Comparison of ENCODE assay signal across 21 cellular contexts in genomic region chr21:17763286-17764037, GRCh38.
"Had no signal": no experiment of that assay in that cellular context is flagged by ENCODE, and none has a peak within 500 bp of the region (broad histone marks: within the 10 kb centered on the region; RNA-seq: fewer than 3 reads in every experiment).

No MANE protein-coding gene starts in this region.

- H3K27ac Mint-ChIP-seq: naive B cell; stimulated activated effector memory CD8-positive, alpha-beta T cell treated with anti-CD3 and anti-CD28 coated beads, Interleukin-12 subunit alpha, Interleukin-12 subunit beta, amount 100 ng/mL, for 72 hours; stimulated activated naive CD8-positive, alpha-beta T cell treated with anti-CD3 and anti-CD28 coated beads, Interleukin-15, Interleukin-2, amounts not matched to agents 100 ng/mL and 50 ng/mL, for 24 hours had no signal

- H3K36me3 ChIP-seq: esophagus squamous epithelium, heart left ventricle, left ventricle myocardium inferior, lower lobe of right lung, prostate gland, right lobe of liver, thoracic aorta, transverse colon had no signal

- H3K9me3 ChIP-seq: esophagus squamous epithelium, left ventricle myocardium inferior, lower lobe of right lung, prostate gland, right lobe of liver, thoracic aorta, transverse colon had no signal

- H3K27ac ChIP-seq: coronary artery, esophagus squamous epithelium, heart left ventricle, left ventricle myocardium inferior, lower lobe of right lung, parathyroid adenoma, prostate gland, right lobe of liver, thoracic aorta, transverse colon had no signal

- ATAC-seq: heart left ventricle; lower lobe of right lung; right lobe of liver; stimulated activated effector memory CD8-positive, alpha-beta T cell treated with anti-CD3 and anti-CD28 coated beads, Interleukin-12 subunit alpha, Interleukin-12 subunit beta, amount 100 ng/mL, for 72 hours had no signal

- H3K9me3 Mint-ChIP-seq: nephron; stimulated activated effector memory CD8-positive, alpha-beta T cell treated with anti-CD3 and anti-CD28 coated beads, Interleukin-12 subunit alpha, Interleukin-12 subunit beta, amount 100 ng/mL, for 72 hours; stimulated activated naive CD8-positive, alpha-beta T cell treated with anti-CD3 and anti-CD28 coated beads, Interleukin-15, Interleukin-2, amounts not matched to agents 100 ng/mL and 50 ng/mL, for 24 hours had no signal

- DNase-seq: central memory CD4-positive, alpha-beta T cell; effector CD4-positive, alpha-beta T cell; esophagus squamous epithelium; foreskin melanocyte; heart left ventricle; hippocampal formation; left ventricle myocardium inferior; lower lobe of right lung; mesendoderm; naive B cell; right lobe of liver; stimulated activated CD4-positive, alpha-beta T cell treated with anti-CD3 and anti-CD28 coated beads, Interleukin-4, amount 100 ng/mL, for 1 hour; stimulated activated CD8-positive, alpha-beta memory T cell treated with anti-CD3 and anti-CD28 coated beads, Interleukin-4, amount 100 ng/mL, for 48 hours; transverse colon had no signal

- H3K27me3 Mint-ChIP-seq: naive B cell; stimulated activated naive CD8-positive, alpha-beta T cell treated with anti-CD3 and anti-CD28 coated beads, Interleukin-15, Interleukin-2, amounts not matched to agents 100 ng/mL and 50 ng/mL, for 24 hours had no signal

- H3K9ac ChIP-seq: parathyroid adenoma had no signal

- H3K4me1 ChIP-seq: parathyroid adenoma, prostate gland, right lobe of liver, transverse colon had no signal

- H3K4me3 ChIP-seq: coronary artery, esophagus squamous epithelium, heart left ventricle, left ventricle myocardium inferior, lower lobe of right lung, prostate gland, right lobe of liver, thoracic aorta, transverse colon had no signal

- H3K36me3 Mint-ChIP-seq: naive B cell; stimulated activated effector memory CD8-positive, alpha-beta T cell treated with anti-CD3 and anti-CD28 coated beads, Interleukin-12 subunit alpha, Interleukin-12 subunit beta, amount 100 ng/mL, for 72 hours had no signal

- H3K27me3 ChIP-seq: esophagus squamous epithelium, heart left ventricle, right lobe of liver, transverse colon had no signal

- H3K4me1 Mint-ChIP-seq: naive B cell; stimulated activated effector memory CD8-positive, alpha-beta T cell treated with anti-CD3 and anti-CD28 coated beads, Interleukin-12 subunit alpha, Interleukin-12 subunit beta, amount 100 ng/mL, for 72 hours had no signal

- H3K4me3 Mint-ChIP-seq: naive B cell; nephron; stimulated activated effector memory CD8-positive, alpha-beta T cell treated with anti-CD3 and anti-CD28 coated beads, Interleukin-12 subunit alpha, Interleukin-12 subunit beta, amount 100 ng/mL, for 72 hours; stimulated activated naive CD8-positive, alpha-beta T cell treated with anti-CD3 and anti-CD28 coated beads, Interleukin-15, Interleukin-2, amounts not matched to agents 100 ng/mL and 50 ng/mL, for 24 hours had no signal

- H3K79me2 ChIP-seq: parathyroid adenoma had no signal

- H2AFZ ChIP-seq: parathyroid adenoma had no signal
